ENCODE assay signal across 8 cellular contexts in the genomic region with DNA sequence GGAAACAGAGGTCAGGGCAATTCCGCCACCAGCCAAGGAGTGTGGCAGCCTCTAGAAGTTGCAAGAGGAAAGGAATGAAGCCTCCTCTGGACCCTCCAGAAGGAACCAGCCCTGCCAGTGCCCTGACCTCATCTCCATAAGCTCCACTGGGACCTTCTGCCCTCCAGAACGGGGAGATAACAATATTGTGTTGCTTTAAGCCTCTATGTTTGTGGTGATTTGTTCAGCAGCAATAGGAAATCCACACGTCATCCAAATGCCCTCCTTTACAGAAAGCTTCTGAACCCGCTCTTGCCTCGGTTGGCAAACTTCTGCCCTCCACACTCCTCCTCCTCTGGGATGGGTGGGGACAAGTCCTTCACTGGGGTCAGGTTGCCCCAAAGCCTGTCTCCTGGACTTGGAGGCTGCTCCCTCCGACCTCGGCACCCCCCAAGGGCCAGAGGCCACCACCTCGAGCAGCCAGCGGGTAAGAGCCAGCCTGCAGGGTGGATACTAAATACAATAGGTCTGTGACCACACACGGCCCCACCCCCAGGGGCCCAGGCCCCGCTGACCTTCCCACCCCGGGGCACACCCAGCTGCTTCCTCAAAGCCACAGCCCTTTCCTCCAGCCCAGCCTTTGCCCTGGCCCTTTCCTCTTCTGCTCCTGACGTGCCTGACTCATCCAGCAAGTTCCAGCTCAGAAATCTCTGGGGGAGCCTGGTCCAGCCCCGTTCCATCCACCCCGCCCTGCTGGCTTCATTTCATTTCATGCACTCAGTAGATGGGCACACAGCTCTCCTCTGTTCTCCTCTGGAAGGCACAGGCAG. TPM values are rescaled to one million over a fixed set of nuclear protein-coding genes. Genes with fewer than 3 reads are reported as not detected.
DNase-seq lines count a peak whose midpoint lies in the region; ATAC-seq and TF ChIP-seq lines count a peak whose summit lies in the region.

No MANE protein-coding gene starts in this region.

- H3K9me3 Mint-ChIP-seq in naive thymus-derived CD8-positive, alpha-beta T cell = no peaks in the 10 kb centered on the region

- no peak overlapping the region for H3K4me3 ChIP-seq in fibroblast of villous mesenchyme (ENCODE audit: low read depth, low read length)
- H3K4me3 ChIP-seq in psoas muscle = no peak overlapping the region

- peaks cover 0 to 4% (median under 1%) of the 10 kb centered on the region in 4 donors for H3K4me1 Mint-ChIP-seq in naive thymus-derived CD8-positive, alpha-beta T cell

- TF ChIP-seq CTCF in fibroblast of villous mesenchyme (IDR thresholded peaks at IDR 0.05; ENCODE audit: insufficient read depth, low read depth, low read length) (no peak), psoas muscle (IDR thresholded peaks at IDR 0.05) (no peak)

- no peaks in the 10 kb centered on the region for H3K27me3 ChIP-seq in psoas muscle (ENCODE audit: insufficient read depth in 3 of 3, low read length in 2 of 3)

- H3K27me3 Mint-ChIP-seq in naive thymus-derived CD8-positive, alpha-beta T cell = no peaks in the 10 kb centered on the region

- intact Hi-C loops in psoas muscle (cut with DNase I) (no loop called here), posterior cingulate gyrus (cut with DNase I) (no loop called here)

- H3K27ac Mint-ChIP-seq in naive thymus-derived CD8-positive, alpha-beta T cell = peak overlapping the region in 3 of 10 donors; percentile 51 to 83 (median 66)

- peaks cover 16% of the 10 kb centered on the region for H3K4me1 ChIP-seq in psoas muscle

- ATAC-seq in psoas muscle (peak; percentile 49 to 76 (median 68)), GM18873 (IDR thresholded peaks at IDR 0.05; ENCODE audit: low FRiP score, unreplicated experiment) (no peak)
- no peak for ATAC-seq in naive thymus-derived CD8-positive, alpha-beta T cell

- H3K27ac ChIP-seq in psoas muscle = peak overlapping the region; percentile 67

- WGBS in psoas muscle, 3 donors = 51 to 64% (median 53%) methylated on average over 14 to 15 of the region's 15 CpGs

- POLR2A ChIA-PET in naive thymus-derived CD8-positive, alpha-beta T cell (lab: Charles Lee) = no interaction called here

- no peaks in the 10 kb centered on the region for H3K36me3 Mint-ChIP-seq in naive thymus-derived CD8-positive, alpha-beta T cell

- H3K9me3 ChIP-seq in psoas muscle = no peaks in the 10 kb centered on the region

- no peaks in the 10 kb centered on the region for H3K36me3 ChIP-seq in psoas muscle (ENCODE audit: insufficient read depth in 1 of 2, low read depth in 1 of 2)

- H3K4me3 Mint-ChIP-seq in naive thymus-derived CD8-positive, alpha-beta T cell = peak overlapping the region in 1 of 10 donors; percentile 14

- DNase-seq in GM03348 (ENCODE audit: low spot score) = peak; percentile 93
- DNase-seq in T1000 (lab: John Stamatoyannopoulos, UW) = peak; percentile 66
- DNase-seq in fibroblast of villous mesenchyme (ENCODE audit: low read depth) = peak; percentile 74
- peak; percentile 88 to 92 for DNase-seq in psoas muscle
- DNase-seq in naive thymus-derived CD8-positive, alpha-beta T cell = no peak
- DNase-seq in NCI-H2227 (lab: John Stamatoyannopoulos, UW; ENCODE audit: unreplicated experiment) = no peak
- no peak for DNase-seq in posterior cingulate gyrus

RNA-seq across cellular contexts. Expression of a gene that starts 58.7 kb away (rescaled TPM):
- total RNA-seq in fibroblast of villous mesenchyme = 77.3 and 86.8 TPM in 2 replicates
- total RNA-seq in psoas muscle = 100 to 1,000 TPM; 134 to 164 (median 146) TPM
- 10 to 100 TPM; 44.1 to 62.2 (median 60.9) TPM for polyA plus RNA-seq in psoas muscle
- total RNA-seq in naive thymus-derived CD8-positive, alpha-beta T cell = 10 to 100 TPM; 86.3 to 86.7 TPM
- 10 to 100 TPM in 1 of 3 donors, 1 to 10 TPM in 2; 2.3 to 18.7 (median 3.5) TPM for polyA plus RNA-seq in naive thymus-derived CD8-positive, alpha-beta T cell

Comparison
In these comparisons a context has a peak if more than half of its experiments do, and no peak if none do; other contexts are left out.
1. DNase-seq: peak in GM03348 (single experiment), T1000 (single experiment), fibroblast of villous mesenchyme (single experiment) and psoas muscle (2 of 2); none in naive thymus-derived CD8-positive, alpha-beta T cell (0 of 10), NCI-H2227 (single experiment) and posterior cingulate gyrus (0 of 10).
2. ATAC-seq: peak in psoas muscle (4 of 4); none in naive thymus-derived CD8-positive, alpha-beta T cell (0 of 2) and GM18873 (single experiment).